7 cellular contexts compared by ENCODE assay signal in the genomic region with DNA sequence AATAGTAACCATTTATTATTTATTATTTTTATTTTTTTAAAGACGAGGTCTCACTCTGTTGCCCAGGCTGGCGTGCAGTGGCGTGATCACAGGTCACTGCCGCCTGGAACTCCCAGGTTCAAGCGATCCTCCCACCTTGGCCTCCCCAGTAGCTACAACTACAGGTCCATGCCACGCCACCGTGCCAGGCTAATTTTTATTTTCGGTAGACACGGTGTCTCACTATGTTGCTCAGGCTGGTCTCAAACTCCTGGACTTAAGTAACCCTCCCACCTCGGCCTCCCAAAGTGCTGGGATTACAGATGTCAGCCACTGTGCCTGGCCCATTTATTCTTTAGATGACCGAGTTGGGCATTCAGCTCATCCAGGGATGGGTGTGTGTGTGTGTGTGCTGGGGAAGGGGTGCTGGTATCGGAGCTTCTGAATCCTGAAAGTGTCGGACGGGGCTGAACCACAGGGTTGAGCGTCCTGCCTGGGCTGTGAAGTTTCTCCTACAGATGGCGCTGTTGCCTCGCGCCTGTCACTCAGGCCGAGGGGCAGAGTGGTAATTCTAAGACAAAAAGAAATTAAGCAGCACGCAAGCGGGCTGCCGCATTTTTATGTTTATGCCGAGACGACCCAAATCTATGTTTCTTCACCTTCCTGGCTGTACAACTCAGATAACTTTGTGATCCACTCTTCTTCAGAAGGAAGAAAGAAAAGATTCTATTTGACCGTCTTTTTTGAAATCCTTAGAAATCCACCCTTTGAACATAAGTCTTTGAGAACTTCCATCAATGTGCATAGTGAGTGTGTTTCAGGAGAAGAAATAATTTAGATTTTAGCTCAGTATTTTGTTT.
DNase-seq lines count a peak whose midpoint lies in the region; ATAC-seq and TF ChIP-seq lines count a peak whose summit lies in the region.

No MANE protein-coding gene starts in this region.

- no peaks in the 10 kb centered on the region for H3K79me2 ChIP-seq in PC-3 (ENCODE audit: low read length)

- no peaks in the 10 kb centered on the region for H3K36me3 Mint-ChIP-seq in activated T-helper 1 cell treated with anti-CD3 and anti-CD28 coated beads, Interleukin-12 subunit alpha, Interleukin-12 subunit beta, Interleukin-2, Interleukin-4 antibody, amounts not matched to agents 30 ng/mL and 10 ng/mL and 1 ng/mL, durations not matched to agents 14 hours and 24 hours and 36 hours (ENCODE audit: low read depth)

- DNase-seq in GM10266 (ENCODE audit: extremely low spot score) (peak; percentile 21), PC-3 (peak; percentile 68), fibroblast of the conjunctiva (ENCODE audit: low read depth) (peak; percentile 17), nucleus accumbens (lab: John Stamatoyannopoulos, UW) (peak in 48 of 56 donors; percentile 7 to 82 (median 41)), testis (peak; percentile 83)
- DNase-seq in activated T-helper 1 cell treated with anti-CD3 and anti-CD28 coated beads, Interleukin-12 subunit alpha, Interleukin-12 subunit beta, Interleukin-2, Interleukin-4 antibody, amounts not matched to agents 30 ng/mL and 10 ng/mL and 1 ng/mL, durations not matched to agents 14 hours and 24 hours and 36 hours (ENCODE audit: low spot score) = peak; percentile 32

- 31 to 33% methylated on average over 25 of the region's 25 CpGs for WGBS in testis, 2 donors

- H3K4me2 ChIP-seq in PC-3 (ENCODE audit: low read length) = peak overlapping the region; percentile 30; the same call in 1 of the 2 replicates

- no TSS peak for BruUV-seq in PC-3 (replicated peaks; lab: Mats Ljungman, UMichigan)

- TF ChIP-seq POLR2A in testis (IDR thresholded peaks at IDR 0.05) = no peak

- H3K27ac ChIP-seq in PC-3 (ENCODE audit: low read length) (no peak overlapping the region), testis (no peak overlapping the region)

- H3K9ac ChIP-seq in PC-3 (ENCODE audit: low read length) = no peak overlapping the region

- no peaks in the 10 kb centered on the region for H3K9me3 Mint-ChIP-seq in activated T-helper 1 cell treated with anti-CD3 and anti-CD28 coated beads, Interleukin-12 subunit alpha, Interleukin-12 subunit beta, Interleukin-2, Interleukin-4 antibody, amounts not matched to agents 30 ng/mL and 10 ng/mL and 1 ng/mL, durations not matched to agents 14 hours and 24 hours and 36 hours

- no peaks in the 10 kb centered on the region for H3K9me2 ChIP-seq in PC-3 (replicated peaks; ENCODE audit: low read length)

- CTCF ChIA-PET in PC-3 (lab: Charles Lee) = no interaction called here

- H3K4me3 ChIP-seq in PC-3 (ENCODE audit: low read length) (no peak overlapping the region), testis (no peak overlapping the region)

- POLR2A ChIA-PET in PC-3 (lab: Charles Lee; ENCODE audit: unreplicated experiment) = no interaction called here

- no peak overlapping the region for H3K27ac Mint-ChIP-seq in activated T-helper 1 cell treated with anti-CD3 and anti-CD28 coated beads, Interleukin-12 subunit alpha, Interleukin-12 subunit beta, Interleukin-2, Interleukin-4 antibody, amounts not matched to agents 30 ng/mL and 10 ng/mL and 1 ng/mL, durations not matched to agents 14 hours and 24 hours and 36 hours

- H3K27me3 ChIP-seq in PC-3 (ENCODE audit: low read length) = peaks cover 55% of the 10 kb centered on the region
- no peaks in the 10 kb centered on the region for H3K27me3 ChIP-seq in testis

- no peaks in the 10 kb centered on the region for H3K9me3 ChIP-seq in PC-3 (ENCODE audit: low read length)
- no peaks in the 10 kb centered on the region for H3K9me3 ChIP-seq in testis

- no peaks in the 10 kb centered on the region for H3K36me3 ChIP-seq in PC-3 (ENCODE audit: low read depth, low read length)
- no peaks in the 10 kb centered on the region for H3K36me3 ChIP-seq in testis (ENCODE audit: low read depth, missing control alignments)

- no peak overlapping the region for H2AFZ ChIP-seq in PC-3 (ENCODE audit: low read length)

- no peaks in the 10 kb centered on the region for H3K4me1 Mint-ChIP-seq in activated T-helper 1 cell treated with anti-CD3 and anti-CD28 coated beads, Interleukin-12 subunit alpha, Interleukin-12 subunit beta, Interleukin-2, Interleukin-4 antibody, amounts not matched to agents 30 ng/mL and 10 ng/mL and 1 ng/mL, durations not matched to agents 14 hours and 24 hours and 36 hours (ENCODE audit: low read depth)

- TF ChIP-seq CTCF in GM10266 (IDR thresholded peaks at IDR 0.05; ENCODE audit: control insufficient read depth, insufficient read depth, low read depth, missing control alignments) (peak; percentile 81), PC-3 (conservative IDR thresholded peaks at IDR 0.05; ENCODE audit: low read depth, low read length) (peak; percentile 90), testis (IDR thresholded peaks at IDR 0.05) (peak; percentile 72 to 91 (median 85))

- intact Hi-C loops in PC-3 (cut with micrococcal nuclease) (loop anchor here (5.0 kb wide), 1 partner anchor 1686 kb away; no protein-coding TSS in a partner anchor), testis (cut with DNase I; ENCODE audit: low total_unique reads) (no loop called here)
- intact Hi-C loops in activated T-helper 1 cell treated with anti-CD3 and anti-CD28 coated beads, Interleukin-12 subunit alpha, Interleukin-12 subunit beta, Interleukin-2, Interleukin-4 antibody, amounts not matched to agents 30 ng/mL and 10 ng/mL and 1 ng/mL, durations not matched to agents 14 hours and 24 hours and 36 hours (cut with micrococcal nuclease) = loop anchor here (1.0 kb wide), 1 partner anchor 52 kb away; no protein-coding TSS in a partner anchor

- H4K20me1 ChIP-seq in PC-3 (ENCODE audit: low read length) = no peaks in the 10 kb centered on the region

- ATAC-seq in HG03460 (IDR thresholded peaks at IDR 0.05; ENCODE audit: unreplicated experiment) (peak; percentile 75), PC-3 (peak; percentile 93)

- peaks cover 1% of the 10 kb centered on the region for H3K27me3 Mint-ChIP-seq in activated T-helper 1 cell treated with anti-CD3 and anti-CD28 coated beads, Interleukin-12 subunit alpha, Interleukin-12 subunit beta, Interleukin-2, Interleukin-4 antibody, amounts not matched to agents 30 ng/mL and 10 ng/mL and 1 ng/mL, durations not matched to agents 14 hours and 24 hours and 36 hours (ENCODE audit: insufficient read depth)

- H3K4me1 ChIP-seq in PC-3 (ENCODE audit: insufficient read depth, low read length) = no peaks in the 10 kb centered on the region
- H3K4me1 ChIP-seq in testis = no peaks in the 10 kb centered on the region

- no peaks in the 10 kb centered on the region for H3F3A ChIP-seq in PC-3 (ENCODE audit: low read length, unreplicated experiment)

- H3K4me3 Mint-ChIP-seq in activated T-helper 1 cell treated with anti-CD3 and anti-CD28 coated beads, Interleukin-12 subunit alpha, Interleukin-12 subunit beta, Interleukin-2, Interleukin-4 antibody, amounts not matched to agents 30 ng/mL and 10 ng/mL and 1 ng/mL, durations not matched to agents 14 hours and 24 hours and 36 hours = no peak overlapping the region

Comparison
In these comparisons a context has a peak if more than half of its experiments do, and no peak if none do; other contexts are left out.
1. DNase-seq: peak in every context shown above with its lines; median percentile 83 in testis; 68 in PC-3; 41 in nucleus accumbens; 32 in activated T-helper 1 cell treated with anti-CD3 and anti-CD28 coated beads, Interleukin-12 subunit alpha, Interleukin-12 subunit beta, Interleukin-2, Interleukin-4 antibody, amounts not matched to agents 30 ng/mL and 10 ng/mL and 1 ng/mL, durations not matched to agents 14 hours and 24 hours and 36 hours; 21 in GM10266; 17 in fibroblast of the conjunctiva.